ENCODE assay signal across 1 cellular context in genomic region chr4:119136541-119136940, GRCh38.
TF ChIP-seq lines count a peak whose summit lies in the region.

No MANE protein-coding gene starts in this region.

TF ChIP-seq in GM23338, 12 proteins besides CTCF, POLR2A, EP300 and RAD21 (continued from another document):
- TF ChIP-seq ZNF331 (CRISPR knock-in tag; IDR thresholded peaks at IDR 0.05; ENCODE audit: low read depth) (no peak), CREB1 (CRISPR knock-in tag; IDR thresholded peaks at IDR 0.05; ENCODE audit: low read depth) (no peak), EZH2phosphoT487 (IDR thresholded peaks at IDR 0.05; ENCODE audit: unreplicated experiment) (no peak), ZNF114 (CRISPR knock-in tag; IDR thresholded peaks at IDR 0.05) (no peak), POLR2AphosphoS5 (IDR thresholded peaks at IDR 0.05; ENCODE audit: low read depth) (no peak), JUNB (IDR thresholded peaks at IDR 0.05; ENCODE audit: unreplicated experiment) (no peak)
